In genomic region chr10:15088428-15089261, GRCh38 we compare ENCODE assay signal across 8 cellular contexts. TPM values are rescaled to one million over a fixed set of nuclear protein-coding genes. Genes with fewer than 3 reads are reported as not detected.
DNase-seq lines count a peak whose midpoint lies in the region; TF ChIP-seq lines count a peak whose summit lies in the region.

Gene ACBD7 (minus strand): TSS chr10:15088776. CDS start chr10:15088728, 48 bp downstream.

- in situ Hi-C loops in G401 (cut with HindIII; ENCODE audit: low sequenced_read_pairs) = no loop called here

- H3K4me1 ChIP-seq in SJSA1 (replicated peaks) (peaks cover 16% of the 10 kb centered on the region), testis (peaks cover 3% of the 10 kb centered on the region)

- H3K9me3 Mint-ChIP-seq in activated naive CD4-positive, alpha-beta T cell treated with anti-CD3 and anti-CD28 coated beads for 36 hours = no peaks in the 10 kb centered on the region
- H3K9me3 Mint-ChIP-seq in glutamatergic neuron (ENCODE audit: unreplicated experiment) = no peaks in the 10 kb centered on the region
- no peaks in the 10 kb centered on the region for H3K9me3 Mint-ChIP-seq in osteocyte (ENCODE audit: unreplicated experiment)

- H3K36me3 ChIP-seq in H7 (replicated peaks; ENCODE audit: control insufficient read depth, insufficient read depth, low read length) (no peaks in the 10 kb centered on the region), SJSA1 (no peaks in the 10 kb centered on the region), testis (ENCODE audit: low read depth, missing control alignments) (no peaks in the 10 kb centered on the region)

- TF ChIP-seq POLR2A in testis (IDR thresholded peaks at IDR 0.05) = no peak

- H3K36me3 Mint-ChIP-seq in activated naive CD4-positive, alpha-beta T cell treated with anti-CD3 and anti-CD28 coated beads for 36 hours (ENCODE audit: low read depth) = no peaks in the 10 kb centered on the region
- H3K36me3 Mint-ChIP-seq in glutamatergic neuron (ENCODE audit: unreplicated experiment) (no peaks in the 10 kb centered on the region), osteocyte (ENCODE audit: unreplicated experiment) (peaks cover 3% of the 10 kb centered on the region)

- CTCF ChIA-PET in activated naive CD4-positive, alpha-beta T cell treated with anti-CD3 and anti-CD28 coated beads for 36 hours (lab: Charles Lee) = no interaction called here

- H3K9me3 ChIP-seq in SJSA1 (replicated peaks) = no peaks in the 10 kb centered on the region
- H3K9me3 ChIP-seq in testis = no peaks in the 10 kb centered on the region

- H3K27me3 ChIP-seq in H7 (ENCODE audit: control insufficient read depth, insufficient read depth, low read length) (peaks cover 1% of the 10 kb centered on the region; the same call in 1 of the 2 replicates), SJSA1 (replicated peaks) (no peaks in the 10 kb centered on the region), testis (no peaks in the 10 kb centered on the region)

- H3K4me1 Mint-ChIP-seq in activated naive CD4-positive, alpha-beta T cell treated with anti-CD3 and anti-CD28 coated beads for 36 hours (ENCODE audit: low read depth) = peaks cover 2% of the 10 kb centered on the region
- no peaks in the 10 kb centered on the region for H3K4me1 Mint-ChIP-seq in glutamatergic neuron (ENCODE audit: low read depth, unreplicated experiment)
- peaks cover 10% of the 10 kb centered on the region for H3K4me1 Mint-ChIP-seq in osteocyte (ENCODE audit: unreplicated experiment)

- WGBS in testis, 2 donors = 6 to 8% methylated on average over 40 to 55 of the region's 63 CpGs

- TF ChIP-seq CTCF in glutamatergic neuron (IDR thresholded peaks at IDR 0.05; ENCODE audit: partially characterized antibody, unreplicated experiment) = peak; percentile 72
- peak; percentile 47 for TF ChIP-seq CTCF in osteocyte (IDR thresholded peaks at IDR 0.05)
- peak; percentile 41 to 61 (median 58) for TF ChIP-seq CTCF in testis (IDR thresholded peaks at IDR 0.05)

- no peak within 1 kb of the TSS for H3K27ac ChIP-seq in SJSA1
- H3K27ac ChIP-seq in testis = peak within 1 kb of the TSS in 1 of 2 donors; percentile 28

- peak; percentile 81 for DNase-seq in G401 (ENCODE audit: low spot score)
- peak; percentile 98 for DNase-seq in H7
- DNase-seq in M059J (ENCODE audit: low read depth) = peak; percentile 75
- peak; percentile 77 to 80 for DNase-seq in SJSA1 (ENCODE audit: low read depth in 1 of 2, low spot score in 2 of 2)
- peak; percentile 80 for DNase-seq in activated naive CD4-positive, alpha-beta T cell treated with anti-CD3 and anti-CD28 coated beads for 36 hours
- DNase-seq in glutamatergic neuron = peak; percentile 93
- peak; percentile 90 for DNase-seq in osteocyte (ENCODE audit: extremely low spot score, unreplicated experiment)
- DNase-seq in testis = peak; percentile 86

- intact Hi-C loops in activated naive CD4-positive, alpha-beta T cell treated with anti-CD3 and anti-CD28 coated beads for 36 hours (cut with micrococcal nuclease) = loop anchor here (1.0 to 2.0 kb wide), 2 partner anchors 9 to 80 kb away; partner anchors contain the start of genes NMT2 and RPP38
- intact Hi-C loops in testis (cut with DNase I; ENCODE audit: low total_unique reads) = no loop called here

- H3K27ac Mint-ChIP-seq in activated naive CD4-positive, alpha-beta T cell treated with anti-CD3 and anti-CD28 coated beads for 36 hours = no peak within 1 kb of the TSS
- H3K27ac Mint-ChIP-seq in glutamatergic neuron (ENCODE audit: unreplicated experiment) = no peak within 1 kb of the TSS
- H3K27ac Mint-ChIP-seq in osteocyte (ENCODE audit: unreplicated experiment) = no peak within 1 kb of the TSS

- no peaks in the 10 kb centered on the region for H3K27me3 Mint-ChIP-seq in activated naive CD4-positive, alpha-beta T cell treated with anti-CD3 and anti-CD28 coated beads for 36 hours (ENCODE audit: low read depth)
- H3K27me3 Mint-ChIP-seq in glutamatergic neuron (ENCODE audit: unreplicated experiment) (no peaks in the 10 kb centered on the region), osteocyte (ENCODE audit: unreplicated experiment) (peaks cover 10% of the 10 kb centered on the region)

- H3K4me3 Mint-ChIP-seq in activated naive CD4-positive, alpha-beta T cell treated with anti-CD3 and anti-CD28 coated beads for 36 hours = peak within 1 kb of the TSS; percentile 68
- H3K4me3 Mint-ChIP-seq in glutamatergic neuron (ENCODE audit: unreplicated experiment) = peak within 1 kb of the TSS; percentile 75
- peak within 1 kb of the TSS; percentile 70 for H3K4me3 Mint-ChIP-seq in osteocyte (ENCODE audit: unreplicated experiment)

- H3K4me3 ChIP-seq in H7 (ENCODE audit: insufficient read depth, low read depth, low read length) (peak within 1 kb of the TSS; percentile 73), SJSA1 (peak within 1 kb of the TSS; percentile 54), testis (peak within 1 kb of the TSS; percentile 48 to 70)

RNA-seq across cellular contexts. Expression of gene ACBD7, which starts in this region (rescaled TPM):
- 7.3 and 13.1 TPM in 2 replicates for total RNA-seq in G401 (2014; rRNA removed; shearing (Covaris generic))
- 2.0 and 6.1 TPM in 2 replicates for total RNA-seq in H7 (2014; rRNA removed; shearing (Covaris generic))
- 0.64 and 5.8 TPM in 2 replicates for total RNA-seq in M059J (2014; rRNA removed; shearing (Covaris generic))
- 7.3 and 9.1 TPM in 2 replicates for total RNA-seq in SJSA1 (2014; rRNA removed; shearing (Covaris generic))
- total RNA-seq in activated naive CD4-positive, alpha-beta T cell treated with anti-CD3 and anti-CD28 coated beads for 36 hours = under 1 TPM; 0.72 to 0.94 TPM
- total RNA-seq in glutamatergic neuron (ENCODE audit: unreplicated experiment) (1.5 TPM), osteocyte (0.73 and 0.86 TPM in 2 replicates), testis (1 to 10 TPM; 6.6 to 7.7 TPM)
- 5.6 TPM for polyA plus RNA-seq in testis (ENCODE audit: insufficient read depth, low read depth, low replicate concordance)

Comparison
In these comparisons a context has a peak if more than half of its experiments do, and no peak if none do; other contexts are left out.
1. Peak in DNase-seq in activated naive CD4-positive, alpha-beta T cell treated with anti-CD3 and anti-CD28 coated beads for 36 hours; RNA of the gene not detected or under 1 TPM.
2. Peak in DNase-seq in osteocyte; RNA of the gene not detected or under 1 TPM.